ENCODE assay signal across 22 cellular contexts in genomic region chr4:119725011-119725410, GRCh38.
"Had no signal": no experiment of that assay in that cellular context is flagged by ENCODE, and none has a peak within 500 bp of the region (broad histone marks: within the 10 kb centered on the region; RNA-seq: fewer than 3 reads in every experiment).

No MANE protein-coding gene starts in this region.

- H3K9me3 Mint-ChIP-seq: activated naive CD4-positive, alpha-beta T cell treated with anti-CD3 and anti-CD28 coated beads, Interleukin-2, amount 50 U/mL, for 72 hours had no signal

- H3K36me3 ChIP-seq: heart right ventricle, left ventricle myocardium inferior, neutrophil, right lobe of liver, uterus had no signal

- DNase-seq: activated CD4-positive, alpha-beta T cell treated with anti-CD3 and anti-CD28 coated beads for 1 hour; activated CD4-positive, alpha-beta T cell treated with anti-CD3 and anti-CD28 coated beads, Interleukin-2, amount 50 U/mL, for 1 hour; activated CD8-positive, alpha-beta T cell treated with anti-CD3 and anti-CD28 coated beads for 36 hours; activated naive CD4-positive, alpha-beta T cell; activated T-cell treated with anti-CD3 and anti-CD28 coated beads, Interleukin-2, amount 50 U/mL, for 48 hours; effector memory CD8-positive, alpha-beta T cell; heart right ventricle; left ventricle myocardium inferior; mesendoderm; nephron progenitor cell; right lobe of liver; stimulated activated CD4-positive, alpha-beta T cell treated with anti-CD3 and anti-CD28 coated beads, Interleukin-2, amount 100 ng/mL, for 48 hours; stimulated activated naive CD4-positive, alpha-beta T cell treated with Interleukin-2 at 50 U/mL for 16 hours; T-helper 17 cell; T1000; uterus had no signal

- H3K4me3 Mint-ChIP-seq: activated CD8-positive, alpha-beta T cell treated with anti-CD3 and anti-CD28 coated beads for 36 hours; central memory CD8-positive, alpha-beta T cell; effector memory CD8-positive, alpha-beta T cell; nephron progenitor cell; T-helper 17 cell; type B pancreatic cell had no signal

- H3K4me1 ChIP-seq: uterus had no signal

- ATAC-seq: activated CD8-positive, alpha-beta T cell treated with anti-CD3 and anti-CD28 coated beads for 36 hours; activated naive CD4-positive, alpha-beta T cell treated with anti-CD3 and anti-CD28 coated beads, Interleukin-2, amount 50 U/mL, for 72 hours; effector memory CD8-positive, alpha-beta T cell; right lobe of liver; T-helper 17 cell had no signal

- H3K4me1 Mint-ChIP-seq: central memory CD8-positive, alpha-beta T cell; T-helper 17 cell had no signal

- H3K27ac Mint-ChIP-seq: activated CD8-positive, alpha-beta T cell treated with anti-CD3 and anti-CD28 coated beads for 36 hours; activated naive CD4-positive, alpha-beta T cell treated with anti-CD3 and anti-CD28 coated beads, Interleukin-2, amount 50 U/mL, for 72 hours; effector memory CD8-positive, alpha-beta T cell; T-helper 17 cell; type B pancreatic cell had no signal

- H3K27ac ChIP-seq: neutrophil, right lobe of liver, uterus had no signal

- H3K27me3 Mint-ChIP-seq: activated CD8-positive, alpha-beta T cell treated with anti-CD3 and anti-CD28 coated beads for 36 hours; central memory CD8-positive, alpha-beta T cell; effector memory CD8-positive, alpha-beta T cell; progenitor cell of endocrine pancreas; T-helper 17 cell; type B pancreatic cell had no signal

- H3K27me3 ChIP-seq: heart right ventricle, neutrophil, right lobe of liver, uterus had no signal

- H3K4me3 ChIP-seq: heart right ventricle, left ventricle myocardium inferior, lung, right lobe of liver, uterus had no signal

- H3K9me3 ChIP-seq: neutrophil, right lobe of liver, uterus had no signal

- H3K36me3 Mint-ChIP-seq: activated naive CD4-positive, alpha-beta T cell treated with anti-CD3 and anti-CD28 coated beads, Interleukin-2, amount 50 U/mL, for 72 hours had no signal
